ENCODE assay signal across 17 cellular contexts in the genomic region with DNA sequence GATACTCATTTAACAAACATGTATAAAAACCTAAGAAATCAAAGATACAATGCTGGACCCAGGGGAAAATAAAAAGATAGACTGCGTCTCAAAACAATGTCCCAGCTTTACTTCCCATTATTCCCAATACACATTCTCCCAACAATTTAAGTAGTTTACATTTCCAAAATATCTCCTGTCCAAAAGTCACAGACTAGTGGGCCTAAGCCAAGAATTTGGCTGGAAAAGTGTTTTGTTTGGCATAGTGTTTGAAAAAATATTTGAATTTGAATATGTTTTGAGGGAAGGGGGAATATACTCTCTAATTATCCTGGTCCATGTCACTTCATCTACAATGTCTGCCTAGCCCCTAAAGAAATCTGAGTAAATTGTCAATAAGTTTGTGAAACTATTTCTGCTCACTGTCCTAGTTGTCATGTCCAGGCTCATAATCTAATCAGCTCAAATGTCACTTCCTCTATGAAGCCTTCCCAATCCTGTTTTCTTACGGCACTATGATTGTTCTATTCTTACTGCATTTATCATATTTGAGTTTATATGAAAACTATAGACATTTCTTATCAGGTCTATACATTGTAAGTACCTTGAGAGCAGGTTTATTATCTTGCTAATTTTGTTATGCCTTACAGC.
DNase-seq lines count a peak whose midpoint lies in the region; TF ChIP-seq lines count a peak whose summit lies in the region.
"Had no signal": no experiment of that assay in that cellular context is flagged by ENCODE, and none has a peak within 500 bp of the region (broad histone marks: within the 10 kb centered on the region; RNA-seq: fewer than 3 reads in every experiment).

No MANE protein-coding gene starts in this region.

- no peak overlapping the region for H3K4me3 ChIP-seq in OCI-LY3 (ENCODE audit: low read length)
- no peak overlapping the region for H3K4me3 ChIP-seq in esophagus squamous epithelium
- no peak overlapping the region for H3K4me3 ChIP-seq in tibial artery
- H3K4me3 ChIP-seq: left lung, SJSA1 had no signal

- no peak overlapping the region for H3K4me3 Mint-ChIP-seq in osteocyte (ENCODE audit: unreplicated experiment)

- no peak for DNase-seq in esophagus squamous epithelium (lab: John Stamatoyannopoulos, UW)
- no peak for DNase-seq in osteocyte (ENCODE audit: extremely low spot score, unreplicated experiment)
- no peak for DNase-seq in tibial artery
- no peak for DNase-seq in D341Med (ENCODE audit: low spot score)
- DNase-seq in SKM-1 (lab: John Stamatoyannopoulos, UW; ENCODE audit: unreplicated experiment): no peak
- no peak for DNase-seq in NCI-H82 treated with DMSO at 0.1 percent for 48 hours (lab: John Stamatoyannopoulos, UW; ENCODE audit: unreplicated experiment)
- DNase-seq: activated gamma-delta T cell treated with Interleukin-2 at 50 U/mL for 16 hours, anterior cingulate cortex, Calu3, foreskin melanocyte, GDM1, left lung, naive B cell, NCI-H187 treated with DMSO at 0.1 percent for 48 hours, T1000 had no signal

- peaks cover 52% of the 10 kb centered on the region for H3K36me3 Mint-ChIP-seq in osteocyte (ENCODE audit: unreplicated experiment)

- no peak overlapping the region for H2AFZ ChIP-seq in OCI-LY3 (ENCODE audit: low read depth, low read length)

- H3K9me3 ChIP-seq in OCI-LY3 (ENCODE audit: insufficient read depth, low read length) (no peaks in the 10 kb centered on the region), esophagus squamous epithelium (no peaks in the 10 kb centered on the region), tibial artery (no peaks in the 10 kb centered on the region)
- H3K9me3 ChIP-seq: left lung, SJSA1 had no signal

- TF ChIP-seq CTCF in OCI-LY3 (IDR thresholded peaks at IDR 0.05; ENCODE audit: low read depth, low read length) (no peak), esophagus squamous epithelium (IDR thresholded peaks at IDR 0.05) (no peak), osteocyte (IDR thresholded peaks at IDR 0.05) (no peak), tibial artery (IDR thresholded peaks at IDR 0.05) (no peak)

- intact Hi-C loops in esophagus squamous epithelium (cut with DNase I) (no loop called here), tibial artery (cut with DNase I; ENCODE audit: low total_unique reads) (no loop called here)

- H3K4me1 Mint-ChIP-seq in osteocyte (ENCODE audit: unreplicated experiment): peaks cover 77% of the 10 kb centered on the region

- no peak overlapping the region for H3K27ac ChIP-seq in OCI-LY3 (ENCODE audit: low read length)
- peak overlapping the region; percentile 6 to 84 (median 66) for H3K27ac ChIP-seq in esophagus squamous epithelium
- peak overlapping the region; percentile 81 to 84 for H3K27ac ChIP-seq in tibial artery
- H3K27ac ChIP-seq: left lung, SJSA1 had no signal

- H3K4me2 ChIP-seq in OCI-LY3 (ENCODE audit: low read length): peak overlapping the region; percentile 57; the same call in 1 of the 2 replicates

- H3K9ac ChIP-seq in OCI-LY3 (ENCODE audit: low read length): no peak overlapping the region

- peak overlapping the region; percentile 28 for H3K27ac Mint-ChIP-seq in osteocyte (ENCODE audit: unreplicated experiment)

- no peaks in the 10 kb centered on the region for H3K9me3 Mint-ChIP-seq in osteocyte (ENCODE audit: unreplicated experiment)
- H3K9me3 Mint-ChIP-seq: naive B cell had no signal

- H3K79me2 ChIP-seq in OCI-LY3 (ENCODE audit: low read length): 0 out of 2 replicates have a peak, but pooled peaks cover 3% of the 10 kb centered on the region

- H3K27me3 ChIP-seq in OCI-LY3 (ENCODE audit: low read depth, low read length): no peaks in the 10 kb centered on the region
- H3K27me3 ChIP-seq in esophagus squamous epithelium: no peaks in the 10 kb centered on the region
- H3K27me3 ChIP-seq in tibial artery: no peaks in the 10 kb centered on the region
- H3K27me3 ChIP-seq: left lung, SJSA1 had no signal

- H3K36me3 ChIP-seq in OCI-LY3 (replicated peaks; ENCODE audit: low read depth, low read length): peaks cover 38% of the 10 kb centered on the region
- H3K36me3 ChIP-seq in esophagus squamous epithelium: peaks cover 2 to 18% (median 4%) of the 10 kb centered on the region in 3 donors
- H3K36me3 ChIP-seq in tibial artery: peaks cover 2 to 10% (median 9%) of the 10 kb centered on the region in 3 donors

- no peaks in the 10 kb centered on the region for H3K27me3 Mint-ChIP-seq in osteocyte (ENCODE audit: unreplicated experiment)
- H3K27me3 Mint-ChIP-seq: naive B cell had no signal

- H4K20me1 ChIP-seq in OCI-LY3 (ENCODE audit: insufficient read depth, low read length): peaks cover 24% of the 10 kb centered on the region

- 51 to 58% methylated on average over 2 of the region's 2 CpGs for WGBS in esophagus squamous epithelium, 2 donors

- H3K4me1 ChIP-seq in OCI-LY3 (ENCODE audit: low read length): peaks cover 26% of the 10 kb centered on the region
- H3K4me1 ChIP-seq in esophagus squamous epithelium: peaks cover 0 to 98% (median 30%) of the 10 kb centered on the region in 3 donors
- peaks cover 0 to 100% (median 77%) of the 10 kb centered on the region in 4 donors for H3K4me1 ChIP-seq in tibial artery

- no peak for TF ChIP-seq POLR2A in esophagus squamous epithelium (IDR thresholded peaks at IDR 0.05)
